27 cellular contexts compared by ENCODE assay signal in genomic region chr3:5233026-5233425, GRCh38.
"Had no signal": no experiment of that assay in that cellular context is flagged by ENCODE, and none has a peak within 500 bp of the region (broad histone marks: within the 10 kb centered on the region; RNA-seq: fewer than 3 reads in every experiment).

No MANE protein-coding gene starts in this region.

- H3K36me3 ChIP-seq: brain microvascular endothelial cell, cardiac muscle cell, Peyer's patch had no signal

- H3K27ac ChIP-seq: brain microvascular endothelial cell, cardiac muscle cell, Peyer's patch had no signal

- H3K27me3 Mint-ChIP-seq: activated CD8-positive, alpha-beta T cell treated with anti-CD3 and anti-CD28 coated beads for 36 hours; activated naive CD8-positive, alpha-beta T cell treated with anti-CD3 and anti-CD28 coated beads for 36 hours; activated T-helper 17 cell treated with anti-CD3 and anti-CD28 coated beads, Interleukin-2, amount 50 U/mL, for 72 hours; central memory CD8-positive, alpha-beta T cell had no signal

- H3K4me1 Mint-ChIP-seq: activated CD4-positive, alpha-beta T cell treated with anti-CD3 and anti-CD28 coated beads, Interleukin-2, amount 10 ng/mL, durations not matched to agents 24 days and 14 days; activated naive CD8-positive, alpha-beta T cell treated with anti-CD3 and anti-CD28 coated beads for 36 hours; activated T-helper 17 cell treated with anti-CD3 and anti-CD28 coated beads, Interleukin-2, amount 50 U/mL, for 72 hours; central memory CD8-positive, alpha-beta T cell had no signal

- DNase-seq: activated CD4-positive, alpha-beta T cell treated with anti-CD3 and anti-CD28 coated beads, Interleukin-2, amount 10 ng/mL, durations not matched to agents 24 days and 14 days; activated CD4-positive, alpha-beta T cell treated with anti-CD3 and anti-CD28 coated beads, Interleukin-2, amount 50 U/mL, for 4 hours; activated CD8-positive, alpha-beta T cell treated with anti-CD3 and anti-CD28 coated beads for 36 hours; activated effector memory CD4-positive, alpha-beta T cell treated with anti-CD3 and anti-CD28 coated beads, Interleukin-2, amount 50 U/mL, for 16 hours; activated naive CD4-positive, alpha-beta T cell; activated naive CD4-positive, alpha-beta T cell treated with anti-CD3 and anti-CD28 coated beads, Interleukin-2, amount 50 U/mL, for 16 hours; activated naive CD8-positive, alpha-beta T cell treated with anti-CD3 and anti-CD28 coated beads for 36 hours; activated T-cell treated with anti-CD3 and anti-CD28 coated beads, Interleukin-2, amount 50 U/mL, for 1 hour; activated T-cell treated with anti-CD3 and anti-CD28 coated beads, Interleukin-2, amount 50 U/mL, for 72 hours; amniotic stem cell; aorta; brain microvascular endothelial cell; Karpas-422; NCI-H1436 treated with DMSO at 0.1 percent for 48 hours; NCI-H1694 treated with DMSO at 0.1 percent for 48 hours; NCI-H2029; NCI-H345; NCI-H524 treated with DMSO at 0.1 percent for 48 hours; Peyer's patch; RPMI8226; SIG-M5; T-cell had no signal

- H3K36me3 Mint-ChIP-seq: activated naive CD8-positive, alpha-beta T cell treated with anti-CD3 and anti-CD28 coated beads for 36 hours; T-cell had no signal

- ATAC-seq: activated CD8-positive, alpha-beta T cell treated with anti-CD3 and anti-CD28 coated beads for 36 hours; activated T-cell treated with anti-CD3 and anti-CD28 coated beads, Interleukin-2, amount 50 U/mL, for 72 hours; activated T-helper 17 cell treated with anti-CD3 and anti-CD28 coated beads, Interleukin-2, amount 50 U/mL, for 72 hours; Right ventricle myocardium inferior; SK-N-SH treated with all-trans-retinoic acid at 6 μM for 48 hours; T-cell had no signal

- H3K4me3 Mint-ChIP-seq: activated CD4-positive, alpha-beta T cell treated with anti-CD3 and anti-CD28 coated beads, Interleukin-2, amount 10 ng/mL, durations not matched to agents 24 days and 14 days; activated CD8-positive, alpha-beta T cell treated with anti-CD3 and anti-CD28 coated beads for 36 hours; activated naive CD8-positive, alpha-beta T cell treated with anti-CD3 and anti-CD28 coated beads for 36 hours; activated T-cell treated with anti-CD3 and anti-CD28 coated beads, Interleukin-2, amount 50 U/mL, for 72 hours; activated T-helper 17 cell treated with anti-CD3 and anti-CD28 coated beads, Interleukin-2, amount 50 U/mL, for 72 hours; central memory CD8-positive, alpha-beta T cell; T-cell had no signal

- H3K9me3 ChIP-seq: Peyer's patch had no signal

- H3K9me3 Mint-ChIP-seq: activated CD4-positive, alpha-beta T cell treated with anti-CD3 and anti-CD28 coated beads, Interleukin-2, amount 10 ng/mL, durations not matched to agents 24 days and 14 days; activated CD8-positive, alpha-beta T cell treated with anti-CD3 and anti-CD28 coated beads for 36 hours; activated naive CD8-positive, alpha-beta T cell treated with anti-CD3 and anti-CD28 coated beads for 36 hours; activated T-cell treated with anti-CD3 and anti-CD28 coated beads, Interleukin-2, amount 50 U/mL, for 72 hours; activated T-helper 17 cell treated with anti-CD3 and anti-CD28 coated beads, Interleukin-2, amount 50 U/mL, for 72 hours; central memory CD8-positive, alpha-beta T cell; T-cell had no signal

- H3K27me3 ChIP-seq: brain microvascular endothelial cell, cardiac muscle cell, Peyer's patch had no signal

- H3K4me1 ChIP-seq: Peyer's patch had no signal

- H3K27ac Mint-ChIP-seq: activated CD4-positive, alpha-beta T cell treated with anti-CD3 and anti-CD28 coated beads, Interleukin-2, amount 10 ng/mL, durations not matched to agents 24 days and 14 days; activated CD8-positive, alpha-beta T cell treated with anti-CD3 and anti-CD28 coated beads for 36 hours; activated naive CD8-positive, alpha-beta T cell treated with anti-CD3 and anti-CD28 coated beads for 36 hours; activated T-cell treated with anti-CD3 and anti-CD28 coated beads, Interleukin-2, amount 50 U/mL, for 72 hours; activated T-helper 17 cell treated with anti-CD3 and anti-CD28 coated beads, Interleukin-2, amount 50 U/mL, for 72 hours; T-cell had no signal

- H3K4me3 ChIP-seq: cardiac muscle cell, Peyer's patch had no signal
